20 cellular contexts compared by ENCODE assay signal in genomic region chr17:27541326-27542023, GRCh38.
DNase-seq lines count a peak whose midpoint lies in the region; ATAC-seq, FAIRE-seq and TF ChIP-seq lines count a peak whose summit lies in the region.
"Had no signal": no experiment of that assay in that cellular context is flagged by ENCODE, and none has a peak within 500 bp of the region (broad histone marks: within the 10 kb centered on the region; RNA-seq: fewer than 3 reads in every experiment).

No MANE protein-coding gene starts in this region.

- no peaks in the 10 kb centered on the region for H3K27me3 ChIP-seq in pancreas

- no peak for ATAC-seq in stimulated activated naive CD8-positive, alpha-beta T cell treated with anti-CD3 and anti-CD28 coated beads, Interleukin-15, amount 100 ng/mL, for 72 hours
- ATAC-seq in stimulated activated naive CD8-positive, alpha-beta T cell treated with anti-CD3 and anti-CD28 coated beads, Interleukin-15, Interleukin-2, amounts not matched to agents 100 U/mL and 50 U/mL, for 24 hours, result no peak
- ATAC-seq in central memory CD8-positive, alpha-beta T cell (replicated peaks; ENCODE audit: extremely low read depth, poor library complexity, severe bottlenecking), result no peak
- ATAC-seq in pancreas, result no peak
- ATAC-seq in HG03025 (IDR thresholded peaks at IDR 0.05; ENCODE audit: low FRiP score, unreplicated experiment), result no peak
- ATAC-seq in HG03565 (IDR thresholded peaks at IDR 0.05; ENCODE audit: unreplicated experiment), result no peak
- ATAC-seq in GM18873 (IDR thresholded peaks at IDR 0.05; ENCODE audit: low FRiP score, unreplicated experiment), result no peak
- ATAC-seq: T-cell had no signal

- no peak for DNase-seq in stimulated activated naive CD8-positive, alpha-beta T cell treated with anti-CD3 and anti-CD28 coated beads, Interleukin-15, amount 100 ng/mL, for 72 hours
- no peak for DNase-seq in stimulated activated naive CD8-positive, alpha-beta T cell treated with anti-CD3 and anti-CD28 coated beads, Interleukin-15, Interleukin-2, amounts not matched to agents 100 U/mL and 50 U/mL, for 24 hours
- DNase-seq in central memory CD8-positive, alpha-beta T cell (ENCODE audit: low spot score in 2 of 2), result no peak
- no peak for DNase-seq in pancreas
- DNase-seq in NCI-H2171 treated with DMSO at 0.1 percent for 48 hours (lab: John Stamatoyannopoulos, UW), result no peak
- DNase-seq: activated CD4-positive, alpha-beta T cell treated with anti-CD3 and anti-CD28 coated beads for 48 hours; activated effector memory CD4-positive, alpha-beta T cell treated with anti-CD3 and anti-CD28 coated beads, Interleukin-2, amount 50 U/mL, for 16 hours; central memory CD4-positive, alpha-beta T cell; DMS79 treated with DMSO at 0.1 percent for 48 hours; left ventricle myocardium superior; NCI-H1092 treated with DMSO at 0.1 percent for 48 hours; NCI-H446; small intestine; T-cell had no signal

- H3K36me3 ChIP-seq in pancreas, result no peaks in the 10 kb centered on the region

- H3K36me3 Mint-ChIP-seq in central memory CD8-positive, alpha-beta T cell (ENCODE audit: insufficient read depth), result peaks cover 1% of the 10 kb centered on the region
- H3K36me3 Mint-ChIP-seq: T-cell had no signal

- peak overlapping the region in 1 of 4 donors; percentile 28 for H3K4me3 ChIP-seq in pancreas

- H3K27ac ChIP-seq in pancreas, result peak overlapping the region; percentile 88 to 95 (median 90)
- H3K27ac ChIP-seq: epithelial cell of prostate had no signal

- H3K4me1 ChIP-seq in pancreas, result peaks cover 73 to 90% (median 82%) of the 10 kb centered on the region in 3 donors

- no peaks in the 10 kb centered on the region for H3K9me3 ChIP-seq in pancreas

- no peak for FAIRE-seq in pancreas (lab: Jason Lieb, UNC)
- FAIRE-seq: HepG2, RCC 7860, small intestine had no signal

- peak overlapping the region in 1 of 2 donors; percentile 16 for H3K27ac Mint-ChIP-seq in stimulated activated naive CD8-positive, alpha-beta T cell treated with anti-CD3 and anti-CD28 coated beads, Interleukin-15, amount 100 ng/mL, for 72 hours
- H3K27ac Mint-ChIP-seq in central memory CD8-positive, alpha-beta T cell (ENCODE audit: low read depth), result peak overlapping the region; percentile 45

- H3K4me1 Mint-ChIP-seq in stimulated activated naive CD8-positive, alpha-beta T cell treated with anti-CD3 and anti-CD28 coated beads, Interleukin-15, amount 100 ng/mL, for 72 hours, result peaks cover 95% of the 10 kb centered on the region
- H3K4me1 Mint-ChIP-seq in central memory CD8-positive, alpha-beta T cell, result peaks cover 65% of the 10 kb centered on the region

- no peak for TF ChIP-seq CTCF in pancreas (IDR thresholded peaks at IDR 0.05)

- peak overlapping the region; percentile 29 to 59 for H3K4me3 Mint-ChIP-seq in stimulated activated naive CD8-positive, alpha-beta T cell treated with anti-CD3 and anti-CD28 coated beads, Interleukin-15, amount 100 ng/mL, for 72 hours
- no peak overlapping the region for H3K4me3 Mint-ChIP-seq in central memory CD8-positive, alpha-beta T cell
- H3K4me3 Mint-ChIP-seq: T-cell had no signal

- intact Hi-C loops in pancreas (cut with DNase I), result no loop called here

- WGBS in pancreas, 2 donors, result 74 to 78% methylated on average over 5 of the region's 5 CpGs

- H3K9me3 Mint-ChIP-seq in stimulated activated naive CD8-positive, alpha-beta T cell treated with anti-CD3 and anti-CD28 coated beads, Interleukin-15, amount 100 ng/mL, for 72 hours, result no peaks in the 10 kb centered on the region
- no peaks in the 10 kb centered on the region for H3K9me3 Mint-ChIP-seq in central memory CD8-positive, alpha-beta T cell
- H3K9me3 Mint-ChIP-seq: T-cell had no signal

- H3K27me3 Mint-ChIP-seq in stimulated activated naive CD8-positive, alpha-beta T cell treated with anti-CD3 and anti-CD28 coated beads, Interleukin-15, amount 100 ng/mL, for 72 hours, result no peaks in the 10 kb centered on the region
- H3K27me3 Mint-ChIP-seq in central memory CD8-positive, alpha-beta T cell, result no peaks in the 10 kb centered on the region
- H3K27me3 Mint-ChIP-seq: T-cell had no signal
